In genomic region chr21:34406676-34407075, GRCh38 we compare ENCODE assay signal across 7 cellular contexts. TPM values are rescaled to one million over a fixed set of nuclear protein-coding genes. Genes with fewer than 3 reads are reported as not detected.
"Had no signal": no experiment of that assay in that cellular context is flagged by ENCODE, and none has a peak within 500 bp of the region (broad histone marks: within the 10 kb centered on the region; RNA-seq: fewer than 3 reads in every experiment).

No MANE protein-coding gene starts in this region.

RNA-seq across cellular contexts. Expression of gene SMIM34, which starts 17.1 kb away (rescaled TPM):
- total RNA-seq: GM23248, GM23338, H1, H4, H7, H9, HFFc6 had no signal
- polyA plus RNA-seq: GM23248, GM23338, H1 had no signal

RNA-seq across cellular contexts. Expression of gene KCNE2, which starts 42.9 kb away (rescaled TPM):
- total RNA-seq: GM23248, H4, H7, H9, HFFc6 had no signal
